10 cellular contexts compared by ENCODE assay signal in genomic region chr22:35310556-35311550, GRCh38. TPM values are rescaled to one million over a fixed set of nuclear protein-coding genes. Genes with fewer than 3 reads are reported as not detected.
DNase-seq lines count a peak whose midpoint lies in the region; ATAC-seq and TF ChIP-seq lines count a peak whose summit lies in the region.
"Had no signal": no experiment of that assay in that cellular context is flagged by ENCODE, and none has a peak within 500 bp of the region (broad histone marks: within the 10 kb centered on the region; RNA-seq: fewer than 3 reads in every experiment).

No MANE protein-coding gene starts in this region.

- H3K9me3 ChIP-seq in BLaER1 (no peaks in the 10 kb centered on the region), mesenchymal stem cell (ENCODE audit: control insufficient read depth, low read length) (no peaks in the 10 kb centered on the region)
- H3K9me3 ChIP-seq: uterus had no signal

- no peak overlapping the region for H4K8ac ChIP-seq in mesenchymal stem cell (ENCODE audit: low read length)

- H3K36me3 ChIP-seq in BLaER1 (peaks cover 2% of the 10 kb centered on the region; the same call in 1 of the 2 replicates), GM23338 (ENCODE audit: insufficient read depth) (no peaks in the 10 kb centered on the region), mesenchymal stem cell (ENCODE audit: control insufficient read depth in 1 of 2, insufficient read depth in 2 of 2, low read depth in 1 of 2, low read length in 2 of 2) (peaks cover 8 to 22% of the 10 kb centered on the region in 2 experiments)
- H3K36me3 ChIP-seq: uterus had no signal

- no peak for TF ChIP-seq CTCF in GM23338 (conservative IDR thresholded peaks at IDR 0.05; ENCODE audit: low read depth in 2 of 2)

- H3K4me1 Mint-ChIP-seq in GM23338: peaks cover 38% of the 10 kb centered on the region
- H3K4me1 Mint-ChIP-seq in activated T-helper 2 cell treated with anti-CD3 and anti-CD28 coated beads, Interferon-gamma antibody, Interleukin-2, Interleukin-4, amounts not matched to agents 10 μg/mL and 5 μg/mL and 100 μg/mL, durations not matched to agents 14 hours and 24 hours and 36 hours (ENCODE audit: low read depth): peaks cover 83% of the 10 kb centered on the region

- DNase-seq in GM23338 (ENCODE audit: low spot score): peak; percentile 27
- no peak for DNase-seq in activated T-helper 2 cell treated with anti-CD3 and anti-CD28 coated beads, Interferon-gamma antibody, Interleukin-2, Interleukin-4, amounts not matched to agents 10 μg/mL and 5 μg/mL and 100 μg/mL, durations not matched to agents 14 hours and 24 hours and 36 hours (ENCODE audit: low spot score)
- DNase-seq in mesenchymal stem cell: no peak
- DNase-seq in NCI-H146 (lab: John Stamatoyannopoulos, UW): no peak
- no peak for DNase-seq in NCI-H1417 (lab: John Stamatoyannopoulos, UW)
- no peak for DNase-seq in GM03348 (ENCODE audit: low spot score)
- DNase-seq in GM19238 (ENCODE audit: insufficient read length, low spot score): no peak
- DNase-seq: NCI-H1694 treated with DMSO at 0.1 percent for 48 hours, uterus had no signal

- H3K36me3 Mint-ChIP-seq in GM23338 (ENCODE audit: low read depth): no peaks in the 10 kb centered on the region; the same call in 2 of the 3 replicates
- H3K36me3 Mint-ChIP-seq in activated T-helper 2 cell treated with anti-CD3 and anti-CD28 coated beads, Interferon-gamma antibody, Interleukin-2, Interleukin-4, amounts not matched to agents 10 μg/mL and 5 μg/mL and 100 μg/mL, durations not matched to agents 14 hours and 24 hours and 36 hours (ENCODE audit: low read depth): peaks cover 3% of the 10 kb centered on the region

- peak overlapping the region; percentile 66; the same call in 1 of the 2 replicates for H3K9ac ChIP-seq in BLaER1
- no peak overlapping the region for H3K9ac ChIP-seq in mesenchymal stem cell (ENCODE audit: low read length)

- H3K4me2 ChIP-seq in BLaER1: peak overlapping the region; percentile 75
- no peak overlapping the region for H3K4me2 ChIP-seq in GM23338
- H3K4me2 ChIP-seq in mesenchymal stem cell (ENCODE audit: low read length, poor library complexity, severe bottlenecking): no peak overlapping the region

- H3K4me3 ChIP-seq in BLaER1 (no peak overlapping the region), GM23338 (no peak overlapping the region), mesenchymal stem cell (ENCODE audit: insufficient read depth in 1 of 2, low read depth in 1 of 2, low read length in 2 of 2) (no peak overlapping the region)
- H3K4me3 ChIP-seq: uterus had no signal

- no peaks in the 10 kb centered on the region; the same call in 2 of the 3 replicates for H3K9me3 Mint-ChIP-seq in GM23338
- no peaks in the 10 kb centered on the region for H3K9me3 Mint-ChIP-seq in activated T-helper 2 cell treated with anti-CD3 and anti-CD28 coated beads, Interferon-gamma antibody, Interleukin-2, Interleukin-4, amounts not matched to agents 10 μg/mL and 5 μg/mL and 100 μg/mL, durations not matched to agents 14 hours and 24 hours and 36 hours

- H3K79me1 ChIP-seq in mesenchymal stem cell (replicated peaks; ENCODE audit: low read length, poor library complexity, severe bottlenecking): peaks cover 49% of the 10 kb centered on the region

- H3K27me3 Mint-ChIP-seq in GM23338 (ENCODE audit: insufficient read depth, low read depth, poor library complexity): peaks cover 5% of the 10 kb centered on the region
- no peaks in the 10 kb centered on the region for H3K27me3 Mint-ChIP-seq in activated T-helper 2 cell treated with anti-CD3 and anti-CD28 coated beads, Interferon-gamma antibody, Interleukin-2, Interleukin-4, amounts not matched to agents 10 μg/mL and 5 μg/mL and 100 μg/mL, durations not matched to agents 14 hours and 24 hours and 36 hours (ENCODE audit: low read depth)

- no peak overlapping the region for H4K91ac ChIP-seq in mesenchymal stem cell (ENCODE audit: low read length)

- peaks cover 3% of the 10 kb centered on the region for H3K79me2 ChIP-seq in GM23338 (replicated peaks; ENCODE audit: insufficient read depth)

- 83% methylated on average over 17 of the region's 18 CpGs for WGBS in mesenchymal stem cell

- intact Hi-C loops in activated T-helper 2 cell treated with anti-CD3 and anti-CD28 coated beads, Interferon-gamma antibody, Interleukin-2, Interleukin-4, amounts not matched to agents 10 μg/mL and 5 μg/mL and 100 μg/mL, durations not matched to agents 14 hours and 24 hours and 36 hours (cut with micrococcal nuclease): no loop called here

- H2BK12ac ChIP-seq in mesenchymal stem cell (ENCODE audit: low read length in 2 of 2): no peak overlapping the region

- H2BK5ac ChIP-seq in mesenchymal stem cell (ENCODE audit: low read depth, low read length, poor library complexity, severe bottlenecking): no peak overlapping the region

- 0 out of 2 replicates have a peak, but pooled peaks cover 2% of the 10 kb centered on the region for H3F3A ChIP-seq in GM23338 (replicated peaks; ENCODE audit: low read depth)

- H3K14ac ChIP-seq in mesenchymal stem cell (ENCODE audit: low read length in 2 of 2): no peak overlapping the region

- peak overlapping the region; percentile 53 for H2AK5ac ChIP-seq in mesenchymal stem cell (ENCODE audit: low read length, severe bottlenecking)

- no peak overlapping the region for H2BK15ac ChIP-seq in mesenchymal stem cell (ENCODE audit: low read depth, poor library complexity, severe bottlenecking)

- H2AFZ ChIP-seq in GM23338 (no peak overlapping the region), mesenchymal stem cell (ENCODE audit: low read depth, low read length) (no peak overlapping the region)

- no peak overlapping the region for H3K18ac ChIP-seq in mesenchymal stem cell (ENCODE audit: low read depth in 1 of 2, low read length in 2 of 2)

- H3K4ac ChIP-seq in mesenchymal stem cell (ENCODE audit: low read depth in 1 of 2, low read length in 2 of 2): peak overlapping the region in 1 of 2 experiments; percentile 11

- no peaks in the 10 kb centered on the region for H3K9me2 ChIP-seq in GM23338 (ENCODE audit: insufficient read depth)

- peak overlapping the region; percentile 65 for H3K27ac ChIP-seq in BLaER1
- H3K27ac ChIP-seq in GM23338 (ENCODE audit: low read depth): no peak overlapping the region
- H3K27ac ChIP-seq in mesenchymal stem cell (ENCODE audit: low read length, poor library complexity, severe bottlenecking): no peak overlapping the region
- H3K27ac ChIP-seq: uterus had no signal

- ATAC-seq in GM23338: no peak; the same call in 2 of the 3 replicates

- H3K27me3 ChIP-seq in BLaER1 (no peaks in the 10 kb centered on the region), GM23338 (ENCODE audit: insufficient read depth) (no peaks in the 10 kb centered on the region), mesenchymal stem cell (ENCODE audit: control insufficient read depth in 1 of 2, insufficient read depth in 1 of 2, low read length in 2 of 2) (no peaks in the 10 kb centered on the region)
- H3K27me3 ChIP-seq: uterus had no signal

- H2BK120ac ChIP-seq in mesenchymal stem cell (ENCODE audit: low read depth, low read length): no peak overlapping the region

- H4K20me1 ChIP-seq in BLaER1 (peaks cover 83% of the 10 kb centered on the region), GM23338 (replicated peaks; ENCODE audit: insufficient read depth) (no peaks in the 10 kb centered on the region; the same call in none of the 2 replicates)

- no peak overlapping the region for H3K23ac ChIP-seq in mesenchymal stem cell (ENCODE audit: low read length in 2 of 2)

- H3K4me1 ChIP-seq in BLaER1 (peaks cover 97% of the 10 kb centered on the region), GM23338 (ENCODE audit: insufficient read depth) (peaks cover 8% of the 10 kb centered on the region), mesenchymal stem cell (ENCODE audit: control insufficient read depth, insufficient read depth, low read depth, low read length) (peaks cover 48% of the 10 kb centered on the region)

- no peak overlapping the region for H3K4me3 Mint-ChIP-seq in GM23338
- H3K4me3 Mint-ChIP-seq in activated T-helper 2 cell treated with anti-CD3 and anti-CD28 coated beads, Interferon-gamma antibody, Interleukin-2, Interleukin-4, amounts not matched to agents 10 μg/mL and 5 μg/mL and 100 μg/mL, durations not matched to agents 14 hours and 24 hours and 36 hours (ENCODE audit: low read depth): no peak overlapping the region

- H3K27ac Mint-ChIP-seq in GM23338: peak overlapping the region; percentile 50; the same call in 1 of the 2 replicates
- H3K27ac Mint-ChIP-seq in activated T-helper 2 cell treated with anti-CD3 and anti-CD28 coated beads, Interferon-gamma antibody, Interleukin-2, Interleukin-4, amounts not matched to agents 10 μg/mL and 5 μg/mL and 100 μg/mL, durations not matched to agents 14 hours and 24 hours and 36 hours: peak overlapping the region; percentile 58

TF ChIP-seq in GM23338, 12 proteins besides CTCF, POLR2A, EP300 and RAD21 (continues in another document):
- no peak for TF ChIP-seq ZNF114 (CRISPR knock-in tag; IDR thresholded peaks at IDR 0.05)

RNA-seq across cellular contexts. Expression of gene TOM1, which starts 11.2 kb away (rescaled TPM):
- total RNA-seq in GM23338 (2014; rRNA removed; shearing (Covaris generic)): 17.8 and 28.0 TPM in 2 replicates
- 9.1 and 10.9 TPM in 2 replicates for polyA plus RNA-seq in GM23338 (2016; fragmentation: Nextera tagmentation; extraction: Ambion mirVana)
- total RNA-seq in activated T-helper 2 cell treated with anti-CD3 and anti-CD28 coated beads, Interferon-gamma antibody, Interleukin-2, Interleukin-4, amounts not matched to agents 10 μg/mL and 5 μg/mL and 100 μg/mL, durations not matched to agents 14 hours and 24 hours and 36 hours: 21.2 and 23.6 TPM in 2 replicates
- polyA plus RNA-seq in mesenchymal stem cell (2013, experiment 1 of 2): 48.3 TPM
- 46.7 TPM for polyA plus RNA-seq in mesenchymal stem cell (2013, experiment 2 of 2)

RNA-seq across cellular contexts. Expression of gene HMGXB4, which starts 53.6 kb away (rescaled TPM):
- 33.1 and 34.7 TPM in 2 replicates for total RNA-seq in GM23338 (2014; rRNA removed; shearing (Covaris generic))
- polyA plus RNA-seq in GM23338 (2016; fragmentation: Nextera tagmentation; extraction: Ambion mirVana): 56.7 and 64.9 TPM in 2 replicates
- total RNA-seq in activated T-helper 2 cell treated with anti-CD3 and anti-CD28 coated beads, Interferon-gamma antibody, Interleukin-2, Interleukin-4, amounts not matched to agents 10 μg/mL and 5 μg/mL and 100 μg/mL, durations not matched to agents 14 hours and 24 hours and 36 hours: 41.8 and 42.3 TPM in 2 replicates
- 22.0 TPM for polyA plus RNA-seq in mesenchymal stem cell (2013, experiment 1 of 2)
- 22.4 TPM for polyA plus RNA-seq in mesenchymal stem cell (2013, experiment 2 of 2)
